In the genomic region with DNA sequence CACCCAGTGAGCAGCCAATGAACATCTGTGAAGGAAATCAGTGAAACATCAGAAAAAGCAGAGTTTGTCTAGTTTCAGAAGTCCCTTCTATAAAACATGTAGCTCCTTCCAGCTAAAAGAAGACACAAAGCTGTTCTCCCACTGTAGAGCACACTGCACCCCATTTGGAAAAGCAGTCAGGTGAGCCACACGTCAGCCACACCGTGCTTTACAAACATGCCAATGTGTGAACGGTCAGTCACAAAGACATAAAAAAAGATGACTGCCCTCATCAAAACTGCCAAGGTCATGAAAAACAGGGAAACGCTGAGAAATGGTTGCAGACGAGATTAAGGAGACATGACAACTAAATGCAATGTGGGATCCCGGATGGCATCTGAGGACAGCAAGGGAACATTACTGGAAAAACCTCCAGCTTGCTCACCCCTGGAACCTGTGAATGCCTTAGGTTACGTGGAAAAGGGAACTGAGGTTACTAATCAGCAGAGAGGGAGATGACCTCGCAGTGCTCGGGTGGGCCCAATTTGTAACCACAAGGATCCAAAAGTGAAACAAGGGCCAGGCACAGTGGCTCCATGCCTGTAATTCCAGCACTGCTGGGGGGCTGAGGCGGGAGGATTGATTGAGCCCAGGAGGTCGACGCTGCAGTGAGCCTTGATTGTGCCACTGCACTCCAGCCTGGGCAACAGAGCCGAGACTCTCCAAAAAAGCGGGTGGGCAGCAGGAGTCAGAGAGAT, we compare ENCODE assay signal across 11 cellular contexts. TPM values are rescaled to one million over a fixed set of nuclear protein-coding genes. Genes with fewer than 3 reads are reported as not detected.
A peak's percentile ranks its signal among the peaks of the same experiment; 100 is the strongest.
DNase-seq lines count a peak whose midpoint lies in the region; ATAC-seq and TF ChIP-seq lines count a peak whose summit lies in the region.
"Had no signal": no experiment of that assay in that cellular context is flagged by ENCODE, and none has a peak within 500 bp of the region (broad histone marks: within the 10 kb centered on the region; RNA-seq: fewer than 3 reads in every experiment).

No MANE protein-coding gene starts in this region.

- no peaks in the 10 kb centered on the region for H3K9me3 ChIP-seq in breast epithelium
- H3K9me3 ChIP-seq in sigmoid colon: no peaks in the 10 kb centered on the region

- intact Hi-C loops in MCF 10A (cut with micrococcal nuclease): no loop called here
- intact Hi-C loops in breast epithelium (cut with DNase I; ENCODE audit: low total_unique reads): no loop called here
- intact Hi-C loops in sigmoid colon (cut with DNase I): loop anchor here (5.0 kb wide), 1 partner anchor 140 kb away; no protein-coding TSS in a partner anchor

- POLR2A ChIA-PET in MCF 10A (lab: Yijun Ruan, JAX): interaction anchor here (0.8 to 1.9 kb wide), 5 partner anchors 8 to 39 kb away, joined by 3 to 10 read pairs (median 4); a partner anchor contains a TSS

- H3K27ac ChIP-seq in breast epithelium (no peak overlapping the region), sigmoid colon (peak overlapping the region in 2 of 4 donors; percentile 27 to 39)
- H3K27ac ChIP-seq: C4-2B had no signal

- H3K4me1 Mint-ChIP-seq in MCF 10A (ENCODE audit: insufficient read depth, unreplicated experiment) (peaks cover 52% of the 10 kb centered on the region), memory B cell (peaks cover 63% of the 10 kb centered on the region), type B pancreatic cell (ENCODE audit: unreplicated experiment) (peaks cover 74% of the 10 kb centered on the region)

- no peaks in the 10 kb centered on the region for H3K27me3 Mint-ChIP-seq in MCF 10A (ENCODE audit: insufficient read depth, unreplicated experiment)
- H3K27me3 Mint-ChIP-seq in memory B cell: no peaks in the 10 kb centered on the region
- H3K27me3 Mint-ChIP-seq in type B pancreatic cell: no peaks in the 10 kb centered on the region

- TF ChIP-seq EP300 in sigmoid colon (IDR thresholded peaks at IDR 0.05): no peak

- H3K36me3 ChIP-seq in breast epithelium (no peaks in the 10 kb centered on the region), sigmoid colon (no peaks in the 10 kb centered on the region)

- ATAC-seq in activated naive CD4-positive, alpha-beta T cell treated with anti-CD3 and anti-CD28 coated beads, Interleukin-2, amount 50 U/mL, for 72 hours: no peak
- no peak for ATAC-seq in memory B cell (ENCODE audit: low read depth)
- ATAC-seq in HG03175 (IDR thresholded peaks at IDR 0.05; ENCODE audit: unreplicated experiment): no peak
- ATAC-seq in GM19324 (IDR thresholded peaks at IDR 0.05; ENCODE audit: low FRiP score, unreplicated experiment): no peak
- ATAC-seq: sciatic nerve had no signal

- DNase-seq in MCF 10A (ENCODE audit: unreplicated experiment) (no peak), breast epithelium (ENCODE audit: low spot score in 2 of 2) (no peak), memory B cell (ENCODE audit: low spot score in 2 of 2) (no peak), type B pancreatic cell (ENCODE audit: extremely low spot score, unreplicated experiment) (no peak), sigmoid colon (no peak)
- DNase-seq in activated naive CD4-positive, alpha-beta T cell treated with anti-CD3 and anti-CD28 coated beads, Interleukin-2, amount 50 U/mL, for 72 hours (ENCODE audit: low spot score in 2 of 2): no peak
- DNase-seq: activated CD8-positive, alpha-beta memory T cell treated with anti-CD3 and anti-CD28 coated beads, Interleukin-2, amount 50 U/mL, for 48 hours had no signal

- H3K4me3 ChIP-seq in breast epithelium (no peak overlapping the region), sigmoid colon (no peak overlapping the region)

- H3K4me3 Mint-ChIP-seq in MCF 10A (ENCODE audit: unreplicated experiment) (peak overlapping the region; percentile 49), memory B cell (peak overlapping the region; percentile 14), type B pancreatic cell (peak overlapping the region; percentile 34)

- TF ChIP-seq CTCF in MCF 10A (IDR thresholded peaks at IDR 0.05; ENCODE audit: unreplicated experiment) (no peak), breast epithelium (IDR thresholded peaks at IDR 0.05) (no peak), type B pancreatic cell (conservative IDR thresholded peaks at IDR 0.05) (no peak), sigmoid colon (IDR thresholded peaks at IDR 0.05) (no peak)

- H3K9me3 Mint-ChIP-seq in MCF 10A (ENCODE audit: unreplicated experiment) (no peaks in the 10 kb centered on the region), memory B cell (no peaks in the 10 kb centered on the region), type B pancreatic cell (no peaks in the 10 kb centered on the region)
- H3K9me3 Mint-ChIP-seq in activated naive CD4-positive, alpha-beta T cell treated with anti-CD3 and anti-CD28 coated beads, Interleukin-2, amount 50 U/mL, for 72 hours: no peaks in the 10 kb centered on the region

- H3K36me3 Mint-ChIP-seq in MCF 10A (ENCODE audit: insufficient read depth, unreplicated experiment): peaks cover 21% of the 10 kb centered on the region
- H3K36me3 Mint-ChIP-seq in activated naive CD4-positive, alpha-beta T cell treated with anti-CD3 and anti-CD28 coated beads, Interleukin-2, amount 50 U/mL, for 72 hours: peaks cover 0 to 19% of the 10 kb centered on the region in 2 donors
- peaks cover 16% of the 10 kb centered on the region for H3K36me3 Mint-ChIP-seq in memory B cell
- peaks cover 8% of the 10 kb centered on the region for H3K36me3 Mint-ChIP-seq in type B pancreatic cell

- no peak for TF ChIP-seq POLR2A in breast epithelium (IDR thresholded peaks at IDR 0.05)
- no peak for TF ChIP-seq POLR2A in sigmoid colon (IDR thresholded peaks at IDR 0.05)

- CTCF ChIA-PET in MCF 10A (lab: Yijun Ruan, JAX): interaction anchor here (0.7 kb wide), 1 partner anchor 625 kb away, joined by 3 read pairs; a partner anchor contains a TSS

- H3K27me3 ChIP-seq in breast epithelium (no peaks in the 10 kb centered on the region), sigmoid colon (no peaks in the 10 kb centered on the region)

- 13 to 56% methylated on average over 14 of the region's 14 CpGs for WGBS in sigmoid colon, 2 donors

- H3K4me1 ChIP-seq in breast epithelium: peaks cover 0 to 13% of the 10 kb centered on the region in 2 donors
- peaks cover 0 to 85% (median 73%) of the 10 kb centered on the region in 4 donors for H3K4me1 ChIP-seq in sigmoid colon

- BruUV-seq in MCF 10A (replicated peaks; lab: Mats Ljungman, UMichigan): no TSS peak

- peak overlapping the region; percentile 61 for H3K27ac Mint-ChIP-seq in MCF 10A (ENCODE audit: low read depth, unreplicated experiment)
- H3K27ac Mint-ChIP-seq in activated naive CD4-positive, alpha-beta T cell treated with anti-CD3 and anti-CD28 coated beads, Interleukin-2, amount 50 U/mL, for 72 hours: peak overlapping the region; percentile 91 to 98
- H3K27ac Mint-ChIP-seq in memory B cell: peak overlapping the region; percentile 67
- H3K27ac Mint-ChIP-seq in type B pancreatic cell: peak overlapping the region; percentile 72

RNA-seq across cellular contexts. Expression of a gene that starts 8.1 kb away (rescaled TPM):
- 218 and 237 TPM in 2 replicates for total RNA-seq in MCF 10A (2022)
- total RNA-seq in breast epithelium: 10 to 100 TPM; 64.0 to 79.0 (median 69.2) TPM
- 100 to 1,000 TPM; 130 to 165 TPM for total RNA-seq in activated naive CD4-positive, alpha-beta T cell treated with anti-CD3 and anti-CD28 coated beads, Interleukin-2, amount 50 U/mL, for 72 hours
- total RNA-seq in type B pancreatic cell (ENCODE audit: low replicate concordance): 153 and 155 TPM in 2 replicates
- total RNA-seq in sigmoid colon: 100 to 1,000 TPM in 1 of 4 donors, 10 to 100 TPM in 3; 42.6 to 161 (median 48.8) TPM
- 10 to 100 TPM; 30.6 to 96.8 (median 37.0) TPM for polyA plus RNA-seq in sigmoid colon

RNA-seq across cellular contexts. Expression of a gene that starts 25.9 kb away (rescaled TPM):
- total RNA-seq in MCF 10A (2022) (82.4 and 92.3 TPM in 2 replicates), breast epithelium (100 to 1,000 TPM; 104 to 126 (median 118) TPM), type B pancreatic cell (ENCODE audit: low replicate concordance) (120 and 129 TPM in 2 replicates), sigmoid colon (100 to 1,000 TPM in 2 of 4 donors, 10 to 100 TPM in 2; 69.4 to 211 (median 113) TPM)
- total RNA-seq in activated naive CD4-positive, alpha-beta T cell treated with anti-CD3 and anti-CD28 coated beads, Interleukin-2, amount 50 U/mL, for 72 hours: 100 to 1,000 TPM in 1 of 2 donors, 10 to 100 TPM in 1; 97.7 to 114 TPM
- 100 to 1,000 TPM in 1 of 3 donors, 10 to 100 TPM in 2; 27.7 to 110 (median 33.6) TPM for polyA plus RNA-seq in sigmoid colon
